ENCODE assay signal across 9 cellular contexts in the genomic region with DNA sequence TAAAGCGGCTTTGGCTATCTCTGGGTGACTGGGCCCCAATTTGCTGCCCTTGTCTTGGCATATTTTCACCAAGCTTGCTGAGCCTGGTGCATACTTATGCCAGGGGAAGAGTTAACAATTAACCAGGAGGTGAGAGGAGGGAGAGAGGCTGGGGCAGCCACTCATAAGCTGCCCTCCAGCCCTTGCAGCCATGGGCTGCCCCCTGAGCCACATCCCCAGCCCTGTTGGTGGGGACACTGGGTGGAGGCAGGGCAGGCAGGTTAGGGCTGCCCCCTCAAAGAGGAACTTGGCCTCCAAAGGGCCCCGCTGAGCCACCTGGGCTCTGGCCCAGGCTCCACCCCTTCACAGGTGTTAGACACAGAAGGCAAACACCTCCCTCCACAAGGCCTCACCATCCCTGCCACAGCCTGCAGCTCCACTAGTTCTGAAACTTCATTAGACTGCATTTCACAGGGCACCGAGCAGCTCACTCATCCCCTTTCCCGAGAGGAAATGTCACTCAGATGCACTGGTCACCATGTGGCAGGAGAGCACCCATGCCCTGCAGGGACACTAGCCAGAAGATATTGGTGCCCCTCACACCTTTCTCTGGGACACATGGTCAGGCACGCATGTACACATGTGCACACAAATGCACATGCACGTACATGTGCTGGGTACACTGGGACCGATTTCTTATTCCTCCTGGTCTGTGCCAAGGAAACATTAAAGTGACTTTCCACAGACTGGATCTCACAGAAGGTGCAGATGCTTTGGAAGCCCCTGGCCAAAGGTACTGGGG. TPM values are rescaled to one million over a fixed set of nuclear protein-coding genes. Genes with fewer than 3 reads are reported as not detected.
DNase-seq lines count a peak whose midpoint lies in the region; ATAC-seq and TF ChIP-seq lines count a peak whose summit lies in the region.
"Had no signal": no experiment of that assay in that cellular context is flagged by ENCODE, and none has a peak within 500 bp of the region (broad histone marks: within the 10 kb centered on the region; RNA-seq: fewer than 3 reads in every experiment).

No MANE protein-coding gene starts in this region.

- H3K4me1 Mint-ChIP-seq in WTC11: peaks cover 38% of the 10 kb centered on the region
- no peaks in the 10 kb centered on the region for H3K4me1 Mint-ChIP-seq in activated naive CD4-positive, alpha-beta T cell treated with anti-CD3 and anti-CD28 coated beads, Interleukin-2, amount 10 ng/mL, durations not matched to agents 7 days and 5 days

- POLR2A ChIA-PET in WTC11 (lab: Charles Lee): interaction anchor here (1.2 to 2.0 kb wide), 2 partner anchors 10 to 20 kb away, joined by 3 to 13 read pairs; no protein-coding TSS in a partner anchor

- CTCF ChIA-PET in WTC11 (lab: Charles Lee): interaction anchor here (0.9 to 1.7 kb wide), 5 partner anchors 11 to 45 kb away, joined by 3 to 8 read pairs (median 5); no protein-coding TSS in a partner anchor
- CTCF ChIA-PET in activated naive CD4-positive, alpha-beta T cell treated with anti-CD3 and anti-CD28 coated beads, Interleukin-2, amount 10 ng/mL, durations not matched to agents 7 days and 5 days (lab: Charles Lee): no interaction called here

- H3K4me3 ChIP-seq in skeletal muscle tissue (ENCODE audit: low read length in 3 of 3): peak overlapping the region in 1 of 3 donors; percentile 35

- 0 out of 2 replicates have a peak overlapping the region, but pooled peaks have one; percentile 43 for H3K27ac Mint-ChIP-seq in WTC11
- no peak overlapping the region for H3K27ac Mint-ChIP-seq in activated naive CD4-positive, alpha-beta T cell treated with anti-CD3 and anti-CD28 coated beads, Interleukin-2, amount 50 U/mL, for 72 hours
- no peak overlapping the region for H3K27ac Mint-ChIP-seq in activated naive CD4-positive, alpha-beta T cell treated with anti-CD3 and anti-CD28 coated beads, Interleukin-2, amount 10 ng/mL, durations not matched to agents 7 days and 5 days

- no peaks in the 10 kb centered on the region for H3K9me3 Mint-ChIP-seq in WTC11
- no peaks in the 10 kb centered on the region for H3K9me3 Mint-ChIP-seq in activated naive CD4-positive, alpha-beta T cell treated with anti-CD3 and anti-CD28 coated beads, Interleukin-2, amount 50 U/mL, for 72 hours
- no peaks in the 10 kb centered on the region for H3K9me3 Mint-ChIP-seq in activated naive CD4-positive, alpha-beta T cell treated with anti-CD3 and anti-CD28 coated beads, Interleukin-2, amount 10 ng/mL, durations not matched to agents 7 days and 5 days

- TF ChIP-seq CTCF in WTC11 (IDR thresholded peaks at IDR 0.05): no peak

- H3K36me3 ChIP-seq in skeletal muscle tissue (ENCODE audit: control insufficient read depth in 3 of 3, insufficient read depth in 3 of 3, low read length in 3 of 3): peaks cover 26 to 47% (median 45%) of the 10 kb centered on the region in 3 donors

- peaks cover 87 to 92% (median 90%) of the 10 kb centered on the region in 3 donors for H3K4me1 ChIP-seq in skeletal muscle tissue (ENCODE audit: control insufficient read depth in 3 of 3, insufficient read depth in 3 of 3, low read length in 3 of 3)

- ATAC-seq in WTC11: peak; percentile 6; the same call in 1 of the 2 replicates
- ATAC-seq in activated naive CD4-positive, alpha-beta T cell treated with anti-CD3 and anti-CD28 coated beads, Interleukin-2, amount 50 U/mL, for 72 hours: no peak
- ATAC-seq in HG02571 (IDR thresholded peaks at IDR 0.05; ENCODE audit: unreplicated experiment): no peak

- DNase-seq in ELR (ENCODE audit: low read depth) (peak; percentile 48), WTC11 (ENCODE audit: low spot score) (no peak), kidney tubule cell (ENCODE audit: low spot score) (peak; percentile 82), NCI-H2029 (lab: John Stamatoyannopoulos, UW) (no peak)
- no peak for DNase-seq in activated naive CD4-positive, alpha-beta T cell treated with anti-CD3 and anti-CD28 coated beads, Interleukin-2, amount 50 U/mL, for 72 hours (ENCODE audit: low spot score in 2 of 2)
- DNase-seq in activated naive CD4-positive, alpha-beta T cell treated with anti-CD3 and anti-CD28 coated beads, Interleukin-2, amount 10 ng/mL, durations not matched to agents 7 days and 5 days: no peak
- DNase-seq: DMS 273 treated with DMSO at 0.1 percent for 48 hours had no signal

- H3K9ac ChIP-seq in skeletal muscle tissue (ENCODE audit: low read depth in 1 of 3, low read length in 3 of 3): peak overlapping the region in 2 of 3 donors; percentile 7 to 50

- peak overlapping the region; percentile 3 for H3K27ac ChIP-seq in skeletal muscle tissue (ENCODE audit: low read depth, low read length)

- no peaks in the 10 kb centered on the region for H3K9me3 ChIP-seq in skeletal muscle tissue (ENCODE audit: control insufficient read depth in 3 of 3, low read length in 3 of 3)

- H3K27me3 Mint-ChIP-seq in WTC11 (ENCODE audit: low read depth): no peaks in the 10 kb centered on the region
- H3K27me3 Mint-ChIP-seq in activated naive CD4-positive, alpha-beta T cell treated with anti-CD3 and anti-CD28 coated beads, Interleukin-2, amount 10 ng/mL, durations not matched to agents 7 days and 5 days: peaks cover 17% of the 10 kb centered on the region

- no peak overlapping the region for H3K4me3 Mint-ChIP-seq in WTC11
- H3K4me3 Mint-ChIP-seq in activated naive CD4-positive, alpha-beta T cell treated with anti-CD3 and anti-CD28 coated beads, Interleukin-2, amount 10 ng/mL, durations not matched to agents 7 days and 5 days: no peak overlapping the region

- no peaks in the 10 kb centered on the region for H3K27me3 ChIP-seq in skeletal muscle tissue (ENCODE audit: control insufficient read depth in 3 of 3, insufficient read depth in 3 of 3, low read length in 3 of 3)

- peaks cover 44% of the 10 kb centered on the region for H3K36me3 Mint-ChIP-seq in WTC11
- H3K36me3 Mint-ChIP-seq in activated naive CD4-positive, alpha-beta T cell treated with anti-CD3 and anti-CD28 coated beads, Interleukin-2, amount 50 U/mL, for 72 hours: no peaks in the 10 kb centered on the region
- H3K36me3 Mint-ChIP-seq in activated naive CD4-positive, alpha-beta T cell treated with anti-CD3 and anti-CD28 coated beads, Interleukin-2, amount 10 ng/mL, durations not matched to agents 7 days and 5 days: no peaks in the 10 kb centered on the region

TF ChIP-seq in WTC11, 78 proteins besides CTCF, POLR2A, EP300 and RAD21:
- no peak for TF ChIP-seq NFE2L1 (CRISPR knock-in tag; IDR thresholded peaks at IDR 0.05)
- TF ChIP-seq, protein P1, sequence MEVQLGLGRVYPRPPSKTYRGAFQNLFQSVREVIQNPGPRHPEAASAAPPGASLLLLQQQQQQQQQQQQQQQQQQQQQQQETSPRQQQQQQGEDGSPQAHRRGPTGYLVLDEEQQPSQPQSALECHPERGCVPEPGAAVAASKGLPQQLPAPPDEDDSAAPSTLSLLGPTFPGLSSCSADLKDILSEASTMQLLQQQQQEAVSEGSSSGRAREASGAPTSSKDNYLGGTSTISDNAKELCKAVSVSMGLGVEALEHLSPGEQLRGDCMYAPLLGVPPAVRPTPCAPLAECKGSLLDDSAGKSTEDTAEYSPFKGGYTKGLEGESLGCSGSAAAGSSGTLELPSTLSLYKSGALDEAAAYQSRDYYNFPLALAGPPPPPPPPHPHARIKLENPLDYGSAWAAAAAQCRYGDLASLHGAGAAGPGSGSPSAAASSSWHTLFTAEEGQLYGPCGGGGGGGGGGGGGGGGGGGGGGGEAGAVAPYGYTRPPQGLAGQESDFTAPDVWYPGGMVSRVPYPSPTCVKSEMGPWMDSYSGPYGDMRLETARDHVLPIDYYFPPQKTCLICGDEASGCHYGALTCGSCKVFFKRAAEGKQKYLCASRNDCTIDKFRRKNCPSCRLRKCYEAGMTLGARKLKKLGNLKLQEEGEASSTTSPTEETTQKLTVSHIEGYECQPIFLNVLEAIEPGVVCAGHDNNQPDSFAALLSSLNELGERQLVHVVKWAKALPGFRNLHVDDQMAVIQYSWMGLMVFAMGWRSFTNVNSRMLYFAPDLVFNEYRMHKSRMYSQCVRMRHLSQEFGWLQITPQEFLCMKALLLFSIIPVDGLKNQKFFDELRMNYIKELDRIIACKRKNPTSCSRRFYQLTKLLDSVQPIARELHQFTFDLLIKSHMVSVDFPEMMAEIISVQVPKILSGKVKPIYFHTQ (CRISPR knock-in tag; IDR thresholded peaks at IDR 0.05): no peak
- TF ChIP-seq ZNF263 (CRISPR knock-in tag; IDR thresholded peaks at IDR 0.05; ENCODE audit: low read depth): no peak
- TF ChIP-seq SOX15 (CRISPR knock-in tag; IDR thresholded peaks at IDR 0.05): no peak
TF ChIP-seq in WTC11: peak in this region for 0.

RNA-seq across cellular contexts. Expression of gene AMOTL2, which starts 20.2 kb away (rescaled TPM):
- total RNA-seq in WTC11 (2021) (76.9 to 85.4 TPM (median 79.9 TPM) in 3 replicates), skeletal muscle tissue (56.9 TPM)
- total RNA-seq in activated naive CD4-positive, alpha-beta T cell treated with anti-CD3 and anti-CD28 coated beads, Interleukin-2, amount 50 U/mL, for 72 hours: under 1 TPM in 1 of 2 donors, not detected in 1; 0.64 TPM

Comparison
In these comparisons a context has a peak if more than half of its experiments do, and no peak if none do; other contexts are left out.
1. DNase-seq: peak in ELR (single experiment) and kidney tubule cell (single experiment); none in WTC11 (single experiment), activated naive CD4-positive, alpha-beta T cell treated with anti-CD3 and anti-CD28 coated beads, Interleukin-2, amount 50 U/mL, for 72 hours (0 of 2), activated naive CD4-positive, alpha-beta T cell treated with anti-CD3 and anti-CD28 coated beads, Interleukin-2, amount 10 ng/mL, durations not matched to agents 7 days and 5 days (single experiment) and NCI-H2029 (single experiment).
2. RNA of gene AMOTL2, which starts 20.2 kb away (total RNA-seq): 76.9 to 85.4 TPM in WTC11 and 56.9 TPM in skeletal muscle tissue (single experiment); 0.64 TPM in activated naive CD4-positive, alpha-beta T cell treated with anti-CD3 and anti-CD28 coated beads, Interleukin-2, amount 50 U/mL, for 72 hours; every median in the first group is over 10 times any median in the second.